In the genomic region with DNA sequence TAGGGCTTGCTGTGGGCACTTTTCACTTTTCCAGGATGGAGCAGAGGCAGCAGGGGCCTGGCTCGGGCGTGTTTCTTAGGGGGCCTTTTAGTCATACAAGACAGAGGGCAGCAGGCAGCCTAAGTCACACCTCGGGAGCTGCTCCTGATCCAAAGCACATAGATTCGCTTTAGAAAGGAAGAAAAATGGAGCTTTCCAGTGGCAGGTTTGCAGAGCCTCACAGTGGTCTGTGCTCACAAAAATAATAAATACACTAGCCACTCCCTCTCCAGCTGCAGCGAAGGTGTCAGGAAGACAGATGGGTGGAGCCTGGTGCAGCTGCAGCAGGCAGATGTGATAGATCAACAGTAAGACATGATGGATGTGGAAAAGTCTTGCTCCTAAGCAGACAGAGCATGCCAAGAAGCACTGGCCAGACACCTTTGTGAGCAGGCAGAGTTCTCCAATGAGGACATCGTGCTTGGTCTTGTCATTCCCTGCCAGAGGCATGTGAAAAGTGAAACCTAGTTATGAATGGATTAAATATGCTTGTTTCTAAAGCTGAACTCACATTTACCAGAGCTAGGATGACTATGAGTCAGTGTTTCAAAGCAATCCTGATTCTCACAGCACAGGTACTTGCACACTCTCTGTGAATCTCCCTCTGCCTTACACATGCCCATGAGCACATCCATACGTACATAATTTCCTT, we compare ENCODE assay signal across 8 cellular contexts.
DNase-seq lines count a peak whose midpoint lies in the region; ATAC-seq and TF ChIP-seq lines count a peak whose summit lies in the region.

No MANE protein-coding gene starts in this region.

- H3K27me3 ChIP-seq in CD8-positive, alpha-beta T cell (ENCODE audit: insufficient read depth, low read length) = no peaks in the 10 kb centered on the region
- no peaks in the 10 kb centered on the region for H3K27me3 ChIP-seq in ascending aorta

- no peaks in the 10 kb centered on the region for H3K27me3 Mint-ChIP-seq in CD8-positive, alpha-beta T cell (ENCODE audit: low read depth)
- H3K27me3 Mint-ChIP-seq in nephron (ENCODE audit: low read depth) = peaks cover 27% of the 10 kb centered on the region

- CTCF ChIA-PET in CD8-positive, alpha-beta T cell (lab: Charles Lee) = interaction anchor here (1.5 to 3.2 kb wide), 5 partner anchors 8 to 154 kb away, joined by 3 to 23 read pairs (median 15); no protein-coding TSS in a partner anchor

- ATAC-seq in CD8-positive, alpha-beta T cell = peak; percentile 31
- no peak for ATAC-seq in HG03159 (IDR thresholded peaks at IDR 0.05; ENCODE audit: unreplicated experiment)
- no peak for ATAC-seq in GM19023 (IDR thresholded peaks at IDR 0.05; ENCODE audit: unreplicated experiment)

- peaks cover 73% of the 10 kb centered on the region for H3K4me1 Mint-ChIP-seq in CD8-positive, alpha-beta T cell (ENCODE audit: low read depth)
- peaks cover 30% of the 10 kb centered on the region for H3K4me1 Mint-ChIP-seq in nephron

- POLR2A ChIA-PET in CD8-positive, alpha-beta T cell (lab: Charles Lee) = interaction anchor here (0.5 to 1.8 kb wide), 9 partner anchors 13 to 137 kb away, joined by 3 to 5 read pairs (median 3); partner anchors contain the start of gene SCML4

- peaks cover 63% of the 10 kb centered on the region for H3K4me1 ChIP-seq in CD8-positive, alpha-beta T cell (ENCODE audit: insufficient read depth, low read length)
- no peaks in the 10 kb centered on the region for H3K4me1 ChIP-seq in ascending aorta

- H3K27ac ChIP-seq in CD8-positive, alpha-beta T cell (ENCODE audit: low read depth, low read length) = no peak overlapping the region
- no peak overlapping the region for H3K27ac ChIP-seq in ascending aorta

- peaks cover 9% of the 10 kb centered on the region for H3K36me3 ChIP-seq in CD8-positive, alpha-beta T cell (ENCODE audit: insufficient read depth, low read length)
- H3K36me3 ChIP-seq in ascending aorta = no peaks in the 10 kb centered on the region

- H3K27ac Mint-ChIP-seq in CD8-positive, alpha-beta T cell = peak overlapping the region; percentile 81
- peak overlapping the region; percentile 69 to 71 (median 69) for H3K27ac Mint-ChIP-seq in nephron

- intact Hi-C loops in CD8-positive, alpha-beta T cell (cut with DNase I, micrococcal nuclease) = loop anchor here in 1 of 2 experiments (5.0 to 10.0 kb wide), 3 partner anchors 542 to 1670 kb away; partner anchors contain the start of genes CD164, CEP57L1 and SESN1
- intact Hi-C loops in ascending aorta (cut with DNase I) = no loop called here

- no peaks in the 10 kb centered on the region for H3K9me3 Mint-ChIP-seq in CD8-positive, alpha-beta T cell
- no peaks in the 10 kb centered on the region for H3K9me3 Mint-ChIP-seq in nephron

- peaks cover 28% of the 10 kb centered on the region for H3K36me3 Mint-ChIP-seq in CD8-positive, alpha-beta T cell
- H3K36me3 Mint-ChIP-seq in nephron (ENCODE audit: low read depth) = no peaks in the 10 kb centered on the region

- DNase-seq in CD8-positive, alpha-beta T cell = peak in 2 of 7 experiments; percentile 24 to 25
- DNase-seq in HPDE6-E6E7 (ENCODE audit: extremely low spot score) (peak; percentile 54), ascending aorta (ENCODE audit: low spot score in 2 of 2) (no peak), NCI-H446 (lab: John Stamatoyannopoulos, UW) (no peak), T-helper 9 cell (no peak)

- no peak overlapping the region for H3K4me3 ChIP-seq in CD8-positive, alpha-beta T cell (ENCODE audit: low read depth, low read length)
- peak overlapping the region; percentile 20 to 30 for H3K4me3 ChIP-seq in ascending aorta

- H3K4me3 Mint-ChIP-seq in CD8-positive, alpha-beta T cell = peak overlapping the region; percentile 53
- H3K4me3 Mint-ChIP-seq in nephron = peak overlapping the region; percentile 47 to 73 (median 66)

- H3K9me3 ChIP-seq in CD8-positive, alpha-beta T cell (ENCODE audit: low read length) = no peaks in the 10 kb centered on the region
- no peaks in the 10 kb centered on the region for H3K9me3 ChIP-seq in ascending aorta

- no peak for TF ChIP-seq CTCF in CD8-positive, alpha-beta T cell (IDR thresholded peaks at IDR 0.05)
- TF ChIP-seq CTCF in ascending aorta (IDR thresholded peaks at IDR 0.05) (no peak), nephron (IDR thresholded peaks at IDR 0.05; ENCODE audit: unreplicated experiment in 3 of 3) (no peak)
